In the genomic region with DNA sequence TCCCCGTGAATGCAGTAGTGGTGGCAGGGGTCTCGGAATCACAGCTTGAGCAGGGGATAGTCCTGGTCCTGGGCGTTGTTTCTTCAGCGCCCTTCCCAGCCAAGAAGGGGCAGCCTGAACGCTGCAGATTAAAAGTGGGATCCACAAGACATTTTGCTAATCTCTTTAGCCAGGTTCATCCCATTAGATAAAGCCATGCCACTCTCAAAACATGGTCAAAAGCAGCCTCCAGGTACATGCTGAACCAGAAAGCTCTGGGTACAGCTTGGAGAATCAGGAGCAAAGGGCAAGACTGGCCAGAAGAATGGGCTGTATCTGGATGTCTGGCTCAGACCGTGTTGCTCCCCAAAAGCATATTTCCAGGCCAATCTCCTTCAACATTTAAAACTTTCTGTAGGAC, we compare ENCODE assay signal across 18 cellular contexts. TPM values are rescaled to one million over a fixed set of nuclear protein-coding genes. Genes with fewer than 3 reads are reported as not detected.
DNase-seq lines count a peak whose midpoint lies in the region; ATAC-seq and TF ChIP-seq lines count a peak whose summit lies in the region.
"Had no signal": no experiment of that assay in that cellular context is flagged by ENCODE, and none has a peak within 500 bp of the region (broad histone marks: within the 10 kb centered on the region; RNA-seq: fewer than 3 reads in every experiment).

A gene with protein sequence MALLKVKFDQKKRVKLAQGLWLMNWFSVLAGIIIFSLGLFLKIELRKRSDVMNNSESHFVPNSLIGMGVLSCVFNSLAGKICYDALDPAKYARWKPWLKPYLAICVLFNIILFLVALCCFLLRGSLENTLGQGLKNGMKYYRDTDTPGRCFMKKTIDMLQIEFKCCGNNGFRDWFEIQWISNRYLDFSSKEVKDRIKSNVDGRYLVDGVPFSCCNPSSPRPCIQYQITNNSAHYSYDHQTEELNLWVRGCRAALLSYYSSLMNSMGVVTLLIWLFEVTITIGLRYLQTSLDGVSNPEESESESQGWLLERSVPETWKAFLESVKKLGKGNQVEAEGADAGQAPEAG (minus strand): TSS at position 101 of the 400 bp plus-strand sequence. CDS start 263 bp downstream, outside the sequence.

- peak within 1 kb of the TSS; percentile 80 for H3K27ac Mint-ChIP-seq in activated naive CD4-positive, alpha-beta T cell treated with anti-CD3 and anti-CD28 coated beads, Interleukin-2, amount 50 U/mL, for 24 hours
- peak within 1 kb of the TSS; percentile 40 for H3K27ac Mint-ChIP-seq in activated T-helper 17 cell treated with anti-CD3 and anti-CD28 coated beads, Interleukin-2, amount 50 U/mL, for 72 hours
- peak within 1 kb of the TSS; percentile 44 for H3K27ac Mint-ChIP-seq in dendritic cell treated with granulocyte-macrophage colony-stimulating factor and Interleukin-4, amounts not matched to agents 40 ng/mL and 50 ng/mL, for 4 days
- peak within 1 kb of the TSS; percentile 16 for H3K27ac Mint-ChIP-seq in progenitor cell of endocrine pancreas
- H3K27ac Mint-ChIP-seq: B cell; CD8-positive, alpha-beta T cell had no signal

- peaks cover 19% of the 10 kb centered on the region for H3K4me1 Mint-ChIP-seq in activated naive CD4-positive, alpha-beta T cell treated with anti-CD3 and anti-CD28 coated beads, Interleukin-2, amount 50 U/mL, for 24 hours
- peaks cover 12% of the 10 kb centered on the region for H3K4me1 Mint-ChIP-seq in activated T-helper 17 cell treated with anti-CD3 and anti-CD28 coated beads, Interleukin-2, amount 50 U/mL, for 72 hours
- H3K4me1 Mint-ChIP-seq in dendritic cell treated with granulocyte-macrophage colony-stimulating factor and Interleukin-4, amounts not matched to agents 40 ng/mL and 50 ng/mL, for 4 days (ENCODE audit: low read depth), result peaks cover 17% of the 10 kb centered on the region
- H3K4me1 Mint-ChIP-seq in progenitor cell of endocrine pancreas (ENCODE audit: low read depth), result no peaks in the 10 kb centered on the region

- TF ChIP-seq CTCF in progenitor cell of endocrine pancreas (IDR thresholded peaks at IDR 0.05; ENCODE audit: unreplicated experiment), result no peak

- no peak within 1 kb of the TSS for H3K4me3 Mint-ChIP-seq in activated naive CD4-positive, alpha-beta T cell treated with anti-CD3 and anti-CD28 coated beads, Interleukin-2, amount 50 U/mL, for 24 hours
- H3K4me3 Mint-ChIP-seq in activated T-helper 17 cell treated with anti-CD3 and anti-CD28 coated beads, Interleukin-2, amount 50 U/mL, for 72 hours, result no peak within 1 kb of the TSS
- no peak within 1 kb of the TSS for H3K4me3 Mint-ChIP-seq in dendritic cell treated with granulocyte-macrophage colony-stimulating factor and Interleukin-4, amounts not matched to agents 40 ng/mL and 50 ng/mL, for 4 days
- H3K4me3 Mint-ChIP-seq in progenitor cell of endocrine pancreas (ENCODE audit: low read depth), result no peak within 1 kb of the TSS
- H3K4me3 Mint-ChIP-seq: B cell; CD4-positive, CD25-positive, alpha-beta regulatory T cell; CD8-positive, alpha-beta T cell had no signal

- intact Hi-C loops in dendritic cell treated with granulocyte-macrophage colony-stimulating factor and Interleukin-4, amounts not matched to agents 40 ng/mL and 50 ng/mL, for 4 days (cut with micrococcal nuclease), result no loop called here
- intact Hi-C loops in cardiac septum (cut with DNase I), result no loop called here

- no peaks in the 10 kb centered on the region for H3K36me3 Mint-ChIP-seq in activated naive CD4-positive, alpha-beta T cell treated with anti-CD3 and anti-CD28 coated beads, Interleukin-2, amount 50 U/mL, for 24 hours
- no peaks in the 10 kb centered on the region for H3K36me3 Mint-ChIP-seq in activated T-helper 17 cell treated with anti-CD3 and anti-CD28 coated beads, Interleukin-2, amount 50 U/mL, for 72 hours (ENCODE audit: low read depth)
- H3K36me3 Mint-ChIP-seq in dendritic cell treated with granulocyte-macrophage colony-stimulating factor and Interleukin-4, amounts not matched to agents 40 ng/mL and 50 ng/mL, for 4 days (ENCODE audit: low read depth), result no peaks in the 10 kb centered on the region
- H3K36me3 Mint-ChIP-seq in progenitor cell of endocrine pancreas (ENCODE audit: insufficient read depth), result no peaks in the 10 kb centered on the region
- H3K36me3 Mint-ChIP-seq: CD4-positive, CD25-positive, alpha-beta regulatory T cell; CD8-positive, alpha-beta T cell had no signal

- no peaks in the 10 kb centered on the region for H3K9me3 Mint-ChIP-seq in activated naive CD4-positive, alpha-beta T cell treated with anti-CD3 and anti-CD28 coated beads, Interleukin-2, amount 50 U/mL, for 24 hours
- H3K9me3 Mint-ChIP-seq in activated T-helper 17 cell treated with anti-CD3 and anti-CD28 coated beads, Interleukin-2, amount 50 U/mL, for 72 hours, result no peaks in the 10 kb centered on the region
- no peaks in the 10 kb centered on the region for H3K9me3 Mint-ChIP-seq in dendritic cell treated with granulocyte-macrophage colony-stimulating factor and Interleukin-4, amounts not matched to agents 40 ng/mL and 50 ng/mL, for 4 days
- no peaks in the 10 kb centered on the region for H3K9me3 Mint-ChIP-seq in progenitor cell of endocrine pancreas (ENCODE audit: low read depth)
- H3K9me3 Mint-ChIP-seq: CD4-positive, CD25-positive, alpha-beta regulatory T cell; CD8-positive, alpha-beta T cell had no signal

- DNase-seq in activated naive CD4-positive, alpha-beta T cell (lab: John Stamatoyannopoulos, UW), result no peak
- DNase-seq in progenitor cell of endocrine pancreas (ENCODE audit: low spot score, unreplicated experiment) (no peak), cardiac septum (ENCODE audit: low spot score) (no peak), kidney glomerular epithelial cell (lab: John Stamatoyannopoulos, UW) (no peak), hypothalamus (lab: John Stamatoyannopoulos, UW) (no peak)
- DNase-seq: CD4-positive, CD25-positive, alpha-beta regulatory T cell; CD8-positive, alpha-beta T cell; DMS79; EL; GDM1; GM23248; H7; HCEC 1CT had no signal

- no peak for ATAC-seq in activated T-helper 17 cell treated with anti-CD3 and anti-CD28 coated beads, Interleukin-2, amount 50 U/mL, for 72 hours (replicated peaks)
- ATAC-seq: CD8-positive, alpha-beta T cell; GM12878 had no signal

- no peaks in the 10 kb centered on the region for H3K27me3 Mint-ChIP-seq in activated naive CD4-positive, alpha-beta T cell treated with anti-CD3 and anti-CD28 coated beads, Interleukin-2, amount 50 U/mL, for 24 hours
- no peaks in the 10 kb centered on the region for H3K27me3 Mint-ChIP-seq in activated T-helper 17 cell treated with anti-CD3 and anti-CD28 coated beads, Interleukin-2, amount 50 U/mL, for 72 hours
- H3K27me3 Mint-ChIP-seq in dendritic cell treated with granulocyte-macrophage colony-stimulating factor and Interleukin-4, amounts not matched to agents 40 ng/mL and 50 ng/mL, for 4 days, result peaks cover 13% of the 10 kb centered on the region
- no peaks in the 10 kb centered on the region for H3K27me3 Mint-ChIP-seq in progenitor cell of endocrine pancreas

RNA-seq across cellular contexts. Expression of the gene that starts here (rescaled TPM):
- not detected for total RNA-seq in activated T-helper 17 cell treated with anti-CD3 and anti-CD28 coated beads, Interleukin-2, amount 50 U/mL, for 72 hours
- total RNA-seq in progenitor cell of endocrine pancreas (0.13 TPM in 1 of 2 replicates, not detected in the other), cardiac septum (0.70 TPM)
- total RNA-seq: CD4-positive, CD25-positive, alpha-beta regulatory T cell; CD8-positive, alpha-beta T cell; GM12878 had no signal

Comparison
In these comparisons a context has a peak if more than half of its experiments do, and no peak if none do; other contexts are left out.
1. H3K27ac Mint-ChIP-seq: peak in every context shown above with its lines; median percentile 80 in activated naive CD4-positive, alpha-beta T cell treated with anti-CD3 and anti-CD28 coated beads, Interleukin-2, amount 50 U/mL, for 24 hours; 44 in dendritic cell treated with granulocyte-macrophage colony-stimulating factor and Interleukin-4, amounts not matched to agents 40 ng/mL and 50 ng/mL, for 4 days; 40 in activated T-helper 17 cell treated with anti-CD3 and anti-CD28 coated beads, Interleukin-2, amount 50 U/mL, for 72 hours; 16 in progenitor cell of endocrine pancreas.